Comparison of ENCODE assay signal across 8 cellular contexts in the genomic region with DNA sequence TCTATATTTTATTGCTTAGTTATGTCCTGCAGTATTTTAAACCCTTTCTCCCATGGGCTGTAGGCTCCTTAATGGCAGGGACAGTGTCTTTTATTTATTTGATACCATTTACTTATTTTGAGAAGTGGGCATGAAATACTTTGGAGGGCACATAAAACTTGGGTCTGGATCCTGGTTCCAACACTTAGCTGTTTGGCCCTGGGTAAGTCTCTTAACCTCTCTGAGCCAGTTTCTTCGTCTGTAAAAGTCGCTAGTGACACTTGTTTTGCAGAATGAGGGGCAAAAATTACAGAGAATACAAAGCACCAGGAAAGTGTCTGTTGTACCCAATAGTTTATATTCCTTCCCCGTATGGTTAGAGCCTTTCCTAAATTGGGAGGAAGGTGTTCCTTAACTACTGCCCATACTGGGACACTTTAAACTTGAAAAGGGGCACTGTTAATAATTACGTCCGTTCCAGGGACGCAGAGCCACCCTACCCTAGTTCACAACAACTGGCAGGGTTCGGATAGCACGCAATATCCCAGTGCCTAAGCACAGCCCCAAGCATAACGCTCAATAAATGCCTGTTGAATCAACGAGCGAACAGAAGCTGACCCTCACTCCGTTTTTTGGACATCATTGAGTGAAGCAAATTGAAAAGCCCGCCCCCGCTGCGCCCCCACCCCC. TPM values are rescaled to one million over a fixed set of nuclear protein-coding genes. Genes with fewer than 3 reads are reported as not detected.
DNase-seq lines count a peak whose midpoint lies in the region; ATAC-seq and TF ChIP-seq lines count a peak whose summit lies in the region.

No MANE protein-coding gene starts in this region.

- peak overlapping the region; percentile 41 for H2AFZ ChIP-seq in mammary epithelial cell (ENCODE audit: low read depth, low read length)

- peak overlapping the region; percentile 81 for H3K4me2 ChIP-seq in mammary epithelial cell (ENCODE audit: insufficient read depth, low read depth, low read length)

- H3K79me2 ChIP-seq in mammary epithelial cell (ENCODE audit: insufficient read depth, low read length) = no peaks in the 10 kb centered on the region

- dilution Hi-C loops in mammary epithelial cell (cut with HindIII; ENCODE audit: low sequenced_read_pairs) = no loop called here

- H3K4me3 ChIP-seq in A673 (ENCODE audit: low read depth, low read length, poor library complexity, severe bottlenecking) (peak overlapping the region; percentile 90), mammary epithelial cell (replicated peaks in 1 of 3; ENCODE audit: insufficient read depth in 1 of 3, low read depth in 2 of 3, low read length in 3 of 3) (no peak overlapping the region), muscle layer of colon (ENCODE audit: low read depth in 1 of 2, low read length in 2 of 2) (peak overlapping the region in 1 of 2 donors; percentile 57)

- H3K4me1 ChIP-seq in A673 (ENCODE audit: insufficient read depth, low read length, poor library complexity, severe bottlenecking) = peaks cover 39% of the 10 kb centered on the region
- peaks cover 76% of the 10 kb centered on the region for H3K4me1 ChIP-seq in mammary epithelial cell (ENCODE audit: insufficient read depth, low read length)
- peaks cover 60% of the 10 kb centered on the region for H3K4me1 ChIP-seq in muscle layer of colon (ENCODE audit: insufficient read depth, low read length)

- in situ Hi-C loops in mammary epithelial cell (cut with MboI; ENCODE audit: low sequenced_read_pairs in 2 of 2) = loop anchor here in 1 of 2 donors (10.0 to 25.0 kb wide), 2 partner anchors 206 to 444 kb away; a partner anchor contains a TSS

- no peaks in the 10 kb centered on the region for H4K20me1 ChIP-seq in mammary epithelial cell (ENCODE audit: insufficient read depth, low read length)

- H3K27me3 ChIP-seq in A673 (replicated peaks; ENCODE audit: insufficient read depth, low read depth, low read length, poor library complexity) = no peaks in the 10 kb centered on the region
- H3K27me3 ChIP-seq in mammary epithelial cell (ENCODE audit: insufficient read depth, low read length) = no peaks in the 10 kb centered on the region
- no peaks in the 10 kb centered on the region for H3K27me3 ChIP-seq in muscle layer of colon (ENCODE audit: control insufficient read depth in 1 of 2, insufficient read depth in 2 of 2, low read length in 2 of 2)

- BruUV-seq in A673 (replicated peaks; lab: Mats Ljungman, UMichigan) = no TSS peak
- no TSS peak for BruUV-seq in mammary epithelial cell (replicated peaks; lab: Mats Ljungman, UMichigan)

- H3K9ac ChIP-seq in mammary epithelial cell (ENCODE audit: insufficient read depth, low read length) (peak overlapping the region; percentile 15), muscle layer of colon (ENCODE audit: low read length) (peak overlapping the region; percentile 77)

- H3K36me3 ChIP-seq in A673 (ENCODE audit: insufficient read depth, low read length, poor library complexity, severe bottlenecking) (no peaks in the 10 kb centered on the region), mammary epithelial cell (ENCODE audit: insufficient read depth, low read length) (no peaks in the 10 kb centered on the region), muscle layer of colon (ENCODE audit: insufficient read depth, low read length) (no peaks in the 10 kb centered on the region)

- intact Hi-C loops in A673 (cut with micrococcal nuclease; ENCODE audit: unreplicated experiment) = loop anchor here (10.0 kb wide), 1 partner anchor 364 kb away; no protein-coding TSS in a partner anchor
- intact Hi-C loops in mammary epithelial cell (cut with micrococcal nuclease) = loop anchor here (5.0 kb wide), 1 partner anchor 129 kb away; no protein-coding TSS in a partner anchor

- POLR2A ChIA-PET in A673 (lab: Charles Lee; ENCODE audit: low non-redundant PET) = no interaction called here

- CTCF ChIA-PET in A673 (lab: Charles Lee) (interaction anchor here (1.1 kb wide), 1 partner anchor 208 kb away, joined by 7 read pairs; no protein-coding TSS in a partner anchor), mammary epithelial cell (lab: Charles Lee; ENCODE audit: low non-redundant PET) (interaction anchor here (0.6 kb wide), 1 partner anchor 139 kb away, joined by 9 read pairs; no protein-coding TSS in a partner anchor)

- 21% methylated on average over 9 of the region's 15 CpGs for WGBS in mammary epithelial cell (ENCODE audit: low coverage, missing lambda C conversion rate)

- ATAC-seq in HG03521 (IDR thresholded peaks at IDR 0.05; ENCODE audit: unreplicated experiment) = peak; percentile 1

- peak overlapping the region; percentile 53 for H3K27ac ChIP-seq in A673 (ENCODE audit: low read depth, low read length, poor library complexity, severe bottlenecking)
- H3K27ac ChIP-seq in mammary epithelial cell (ENCODE audit: insufficient read depth, low read depth, low read length) = peak overlapping the region; percentile 82
- peak overlapping the region; percentile 99 for H3K27ac ChIP-seq in muscle layer of colon (ENCODE audit: low read depth, low read length)

- no peak for TF ChIP-seq CTCF in A673 (conservative IDR thresholded peaks at IDR 0.05; ENCODE audit: low read depth, low read length)
- TF ChIP-seq CTCF in mammary epithelial cell (conservative IDR thresholded peaks at IDR 0.05 in 1 of 2, IDR thresholded peaks at IDR 0.05 in 1 of 2; ENCODE audit: extremely low read depth in 1 of 2, insufficient read depth in 1 of 2, low read depth in 1 of 2, low read length in 2 of 2) = no peak

- H3K9me3 ChIP-seq in A673 (ENCODE audit: low read depth, low read length, poor library complexity, severe bottlenecking) (no peaks in the 10 kb centered on the region), mammary epithelial cell (replicated peaks; ENCODE audit: insufficient read depth, low read length) (no peaks in the 10 kb centered on the region), muscle layer of colon (ENCODE audit: low read length) (no peaks in the 10 kb centered on the region)

- DNase-seq in A673 (ENCODE audit: low spot score) (no peak), mammary epithelial cell (no peak), GF-D8 (lab: John Stamatoyannopoulos, UW) (no peak), AG08396 (ENCODE audit: low spot score) (no peak), NCI-H1417 (lab: John Stamatoyannopoulos, UW) (no peak)
- no peak for DNase-seq in stimulated activated naive CD4-positive, alpha-beta T cell (lab: John Stamatoyannopoulos, UW)

RNA-seq across cellular contexts. Expression of a gene that starts 6.0 kb away (rescaled TPM):
- 0.74 and 1.0 TPM in 2 replicates for total RNA-seq in A673 (2021)
- under 1 TPM in 1 of 2 donors, not detected in 1; 0.73 TPM for total RNA-seq in mammary epithelial cell
- 0.32 TPM for polyA plus RNA-seq in mammary epithelial cell
- polyA minus RNA-seq in mammary epithelial cell = not detected

RNA-seq across cellular contexts. Expression of a gene that starts 42.2 kb away (rescaled TPM):
- 20.4 and 26.2 TPM in 2 replicates for total RNA-seq in A673 (2021)
- total RNA-seq in mammary epithelial cell = 10 to 100 TPM; 60.7 to 97.9 TPM
- 57.9 TPM for polyA plus RNA-seq in mammary epithelial cell
- 96.0 TPM for polyA minus RNA-seq in mammary epithelial cell

RNA-seq across cellular contexts. Expression of a gene that starts 45.5 kb away (rescaled TPM):
- total RNA-seq in A673 (2021) (not detected in 2 replicates), mammary epithelial cell (not detected)
- not detected for polyA plus RNA-seq in mammary epithelial cell
- polyA minus RNA-seq in mammary epithelial cell = not detected

RNA-seq across cellular contexts. Expression of a gene that starts 49.9 kb away (rescaled TPM):
- total RNA-seq in A673 (2021) (not detected in 2 replicates), mammary epithelial cell (not detected)
- not detected for polyA plus RNA-seq in mammary epithelial cell
- not detected for polyA minus RNA-seq in mammary epithelial cell
